11 cellular contexts compared by ENCODE assay signal in genomic region chr4:88738146-88738545, GRCh38. TPM values are rescaled to one million over a fixed set of nuclear protein-coding genes. Genes with fewer than 3 reads are reported as not detected.
DNase-seq lines count a peak whose midpoint lies in the region; ATAC-seq and TF ChIP-seq lines count a peak whose summit lies in the region.
"Had no signal": no experiment of that assay in that cellular context is flagged by ENCODE, and none has a peak within 500 bp of the region (broad histone marks: within the 10 kb centered on the region; RNA-seq: fewer than 3 reads in every experiment).

No MANE protein-coding gene starts in this region.

- CTCF ChIA-PET in activated naive CD4-positive, alpha-beta T cell treated with anti-CD3 and anti-CD28 coated beads, Interleukin-2, amount 10 ng/mL, durations not matched to agents 7 days and 5 days (lab: Charles Lee) = no interaction called here

- H3K4me1 ChIP-seq in ascending aorta (peaks cover 8 to 33% of the 10 kb centered on the region in 2 donors), tibial nerve (peaks cover 0 to 45% (median 7%) of the 10 kb centered on the region in 4 donors)

- H3K27ac ChIP-seq in ascending aorta (peak overlapping the region; percentile 42 to 63), tibial nerve (peak overlapping the region in 3 of 4 donors; percentile 15 to 76 (median 63))

- TF ChIP-seq POLR2A in tibial nerve (IDR thresholded peaks at IDR 0.05) = no peak

- TF ChIP-seq EP300 in tibial nerve (IDR thresholded peaks at IDR 0.05) = no peak

- no peak for ATAC-seq in activated naive CD4-positive, alpha-beta T cell treated with anti-CD3 and anti-CD28 coated beads, Interleukin-2, amount 50 U/mL, for 72 hours
- ATAC-seq in naive thymus-derived CD8-positive, alpha-beta T cell = peak; percentile 11 to 25
- ATAC-seq in GM21381 (IDR thresholded peaks at IDR 0.05; ENCODE audit: unreplicated experiment) = no peak

- peaks cover 0 to 6% of the 10 kb centered on the region in 2 donors for H3K36me3 ChIP-seq in ascending aorta
- peaks cover 0 to 26% (median 0%) of the 10 kb centered on the region in 3 donors for H3K36me3 ChIP-seq in tibial nerve

- peaks cover 17% of the 10 kb centered on the region for H3K4me1 Mint-ChIP-seq in activated naive CD4-positive, alpha-beta T cell treated with anti-CD3 and anti-CD28 coated beads, Interleukin-2, amount 10 ng/mL, durations not matched to agents 7 days and 5 days
- peaks cover 9 to 28% (median 21%) of the 10 kb centered on the region in 4 donors for H3K4me1 Mint-ChIP-seq in naive thymus-derived CD8-positive, alpha-beta T cell

- intact Hi-C loops in ascending aorta (cut with DNase I) = no loop called here

- 81 to 86% methylated on average over 4 of the region's 4 CpGs for WGBS in tibial nerve, 2 donors

- no peaks in the 10 kb centered on the region for H3K9me3 Mint-ChIP-seq in activated naive CD4-positive, alpha-beta T cell treated with anti-CD3 and anti-CD28 coated beads, Interleukin-2, amount 10 ng/mL, durations not matched to agents 7 days and 5 days
- no peaks in the 10 kb centered on the region for H3K9me3 Mint-ChIP-seq in activated naive CD4-positive, alpha-beta T cell treated with anti-CD3 and anti-CD28 coated beads, Interleukin-2, amount 50 U/mL, for 72 hours
- no peaks in the 10 kb centered on the region for H3K9me3 Mint-ChIP-seq in naive thymus-derived CD8-positive, alpha-beta T cell

- H3K27me3 ChIP-seq in ascending aorta (no peaks in the 10 kb centered on the region), tibial nerve (no peaks in the 10 kb centered on the region)

- no peak for DNase-seq in activated naive CD4-positive, alpha-beta T cell treated with anti-CD3 and anti-CD28 coated beads, Interleukin-2, amount 10 ng/mL, durations not matched to agents 7 days and 5 days
- DNase-seq in activated naive CD4-positive, alpha-beta T cell treated with anti-CD3 and anti-CD28 coated beads, Interleukin-2, amount 50 U/mL, for 72 hours (ENCODE audit: low spot score in 2 of 2) = no peak
- DNase-seq in ascending aorta (ENCODE audit: low spot score in 2 of 2) (no peak), tibial nerve (ENCODE audit: low spot score in 2 of 2) (no peak), NCI-H774 (lab: John Stamatoyannopoulos, UW) (no peak), cerebellar nuclear complex (lab: John Stamatoyannopoulos, UW) (no peak)
- no peak for DNase-seq in naive thymus-derived CD8-positive, alpha-beta T cell
- DNase-seq: activated effector memory CD4-positive, alpha-beta T cell treated with anti-CD3 and anti-CD28 coated beads, Interleukin-2, amount 50 U/mL, for 16 hours; NCI-H526; RPMI8226 had no signal

- H3K36me3 Mint-ChIP-seq in activated naive CD4-positive, alpha-beta T cell treated with anti-CD3 and anti-CD28 coated beads, Interleukin-2, amount 10 ng/mL, durations not matched to agents 7 days and 5 days = peaks cover 68% of the 10 kb centered on the region
- no peaks in the 10 kb centered on the region for H3K36me3 Mint-ChIP-seq in activated naive CD4-positive, alpha-beta T cell treated with anti-CD3 and anti-CD28 coated beads, Interleukin-2, amount 50 U/mL, for 72 hours
- no peaks in the 10 kb centered on the region for H3K36me3 Mint-ChIP-seq in naive thymus-derived CD8-positive, alpha-beta T cell

- H3K9me3 ChIP-seq in ascending aorta (no peaks in the 10 kb centered on the region), tibial nerve (no peaks in the 10 kb centered on the region)

- TF ChIP-seq CTCF in ascending aorta (IDR thresholded peaks at IDR 0.05) (no peak), tibial nerve (IDR thresholded peaks at IDR 0.05) (no peak)

- H3K4me3 ChIP-seq in ascending aorta = no peak overlapping the region
- no peak overlapping the region for H3K4me3 ChIP-seq in tibial nerve

- peak overlapping the region; percentile 38 for H3K27ac Mint-ChIP-seq in activated naive CD4-positive, alpha-beta T cell treated with anti-CD3 and anti-CD28 coated beads, Interleukin-2, amount 10 ng/mL, durations not matched to agents 7 days and 5 days
- no peak overlapping the region for H3K27ac Mint-ChIP-seq in activated naive CD4-positive, alpha-beta T cell treated with anti-CD3 and anti-CD28 coated beads, Interleukin-2, amount 50 U/mL, for 72 hours
- H3K27ac Mint-ChIP-seq in naive thymus-derived CD8-positive, alpha-beta T cell = peak overlapping the region in 7 of 10 donors; percentile 9 to 89 (median 76)

- no peak overlapping the region for H3K4me3 Mint-ChIP-seq in activated naive CD4-positive, alpha-beta T cell treated with anti-CD3 and anti-CD28 coated beads, Interleukin-2, amount 10 ng/mL, durations not matched to agents 7 days and 5 days
- H3K4me3 Mint-ChIP-seq in naive thymus-derived CD8-positive, alpha-beta T cell = peak overlapping the region in 9 of 10 donors; percentile 74 to 89 (median 84)

- POLR2A ChIA-PET in naive thymus-derived CD8-positive, alpha-beta T cell (lab: Charles Lee) = interaction anchor here (1.0 kb wide), 1 partner anchor 18 kb away, joined by 3 read pairs; no protein-coding TSS in a partner anchor

- no peaks in the 10 kb centered on the region for H3K27me3 Mint-ChIP-seq in activated naive CD4-positive, alpha-beta T cell treated with anti-CD3 and anti-CD28 coated beads, Interleukin-2, amount 10 ng/mL, durations not matched to agents 7 days and 5 days
- no peaks in the 10 kb centered on the region for H3K27me3 Mint-ChIP-seq in naive thymus-derived CD8-positive, alpha-beta T cell

RNA-seq across cellular contexts. Expression of gene NAP1L5, which starts 40.5 kb away (rescaled TPM):
- 1 to 10 TPM; 2.8 to 2.9 TPM for total RNA-seq in activated naive CD4-positive, alpha-beta T cell treated with anti-CD3 and anti-CD28 coated beads, Interleukin-2, amount 50 U/mL, for 72 hours
- total RNA-seq in ascending aorta (9.6 TPM), tibial nerve (10 to 100 TPM in 3 of 4 donors, 1 to 10 TPM in 1; 6.1 to 10.2 (median 10.0) TPM)
- total RNA-seq in naive thymus-derived CD8-positive, alpha-beta T cell = 1 to 10 TPM; 1.4 to 2.0 TPM
- 1 to 10 TPM; 2.2 to 4.3 (median 2.5) TPM for polyA plus RNA-seq in naive thymus-derived CD8-positive, alpha-beta T cell

Comparison
In these comparisons a context has a peak if more than half of its experiments do, and no peak if none do; other contexts are left out.
1. H3K27ac Mint-ChIP-seq: peak in activated naive CD4-positive, alpha-beta T cell treated with anti-CD3 and anti-CD28 coated beads, Interleukin-2, amount 10 ng/mL, durations not matched to agents 7 days and 5 days (single experiment) and naive thymus-derived CD8-positive, alpha-beta T cell (7 of 10); none in activated naive CD4-positive, alpha-beta T cell treated with anti-CD3 and anti-CD28 coated beads, Interleukin-2, amount 50 U/mL, for 72 hours (0 of 2).
2. ATAC-seq: peak in naive thymus-derived CD8-positive, alpha-beta T cell (2 of 2); none in activated naive CD4-positive, alpha-beta T cell treated with anti-CD3 and anti-CD28 coated beads, Interleukin-2, amount 50 U/mL, for 72 hours (0 of 2) and GM21381 (single experiment).